In the genomic region with DNA sequence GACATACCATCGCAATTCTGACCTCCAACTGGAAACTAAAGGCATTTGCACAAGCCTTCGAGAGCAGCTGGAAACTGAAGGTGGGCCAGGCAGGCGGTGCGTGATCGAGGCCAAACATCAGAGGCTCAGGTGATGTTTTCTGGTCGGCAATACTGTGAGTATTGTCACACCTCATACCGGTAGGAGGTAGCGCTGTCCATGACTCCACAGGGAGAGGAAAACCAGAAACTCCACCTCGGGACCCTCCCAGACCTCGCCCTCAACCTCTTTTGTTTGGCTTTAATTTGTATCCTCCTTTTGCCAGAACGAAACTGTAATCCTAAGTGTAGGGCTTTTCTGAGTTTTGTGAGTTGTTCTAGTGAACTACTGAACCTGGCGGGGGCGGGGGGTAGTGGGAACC, we compare ENCODE assay signal across 1 cellular context.
TF ChIP-seq lines count a peak whose summit lies in the region.

No MANE protein-coding gene starts in this region.

TF ChIP-seq in GM12878, 131 proteins besides CTCF, POLR2A, EP300 and RAD21:
- TF ChIP-seq RAD51 (IDR thresholded peaks at IDR 0.05) (no peak), ESRRA (IDR thresholded peaks at IDR 0.05; ENCODE audit: low read length) (no peak), BACH1 (IDR thresholded peaks at IDR 0.05; ENCODE audit: borderline replicate concordance) (no peak)
- TF ChIP-seq, protein P1, sequence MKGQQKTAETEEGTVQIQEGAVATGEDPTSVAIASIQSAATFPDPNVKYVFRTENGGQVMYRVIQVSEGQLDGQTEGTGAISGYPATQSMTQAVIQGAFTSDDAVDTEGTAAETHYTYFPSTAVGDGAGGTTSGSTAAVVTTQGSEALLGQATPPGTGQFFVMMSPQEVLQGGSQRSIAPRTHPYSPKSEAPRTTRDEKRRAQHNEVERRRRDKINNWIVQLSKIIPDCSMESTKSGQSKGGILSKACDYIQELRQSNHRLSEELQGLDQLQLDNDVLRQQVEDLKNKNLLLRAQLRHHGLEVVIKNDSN (IDR thresholded peaks at IDR 0.05; ENCODE audit: borderline replicate concordance, extremely low read length, insufficient read depth, low read depth, low read length), result no peak
TF ChIP-seq in GM12878: peak in this region for 0.
